In genomic region chr15:77022646-77023575, GRCh38 we compare ENCODE assay signal across 14 cellular contexts. TPM values are rescaled to one million over a fixed set of nuclear protein-coding genes. Genes with fewer than 3 reads are reported as not detected.
DNase-seq lines count a peak whose midpoint lies in the region; ATAC-seq and TF ChIP-seq lines count a peak whose summit lies in the region.
"Had no signal": no experiment of that assay in that cellular context is flagged by ENCODE, and none has a peak within 500 bp of the region (broad histone marks: within the 10 kb centered on the region; RNA-seq: fewer than 3 reads in every experiment).

No MANE protein-coding gene starts in this region.

- H3K27me3 Mint-ChIP-seq in T-helper 2 cell treated with Interferon-gamma antibody and Interleukin-4, amounts not matched to agents 5 μg/mL and 100 μg/mL, for 36 hours (ENCODE audit: low read depth): no peaks in the 10 kb centered on the region
- no peaks in the 10 kb centered on the region for H3K27me3 Mint-ChIP-seq in central memory CD8-positive, alpha-beta T cell

- H3K4me2 ChIP-seq in osteoblast (ENCODE audit: insufficient read depth, low read length): no peak overlapping the region
- H3K4me2 ChIP-seq: KMS-11 had no signal

- no peaks in the 10 kb centered on the region for H4K20me1 ChIP-seq in osteoblast (ENCODE audit: insufficient read depth, low read length)

- TF ChIP-seq CTCF in osteoblast (IDR thresholded peaks at IDR 0.05; ENCODE audit: extremely low read depth, low read depth, low read length): no peak

- H3K36me3 ChIP-seq in KOPT-K1 (ENCODE audit: insufficient read depth, low read length): peaks cover 10% of the 10 kb centered on the region; the same call in 1 of the 2 replicates
- no peaks in the 10 kb centered on the region for H3K36me3 ChIP-seq in osteoblast (ENCODE audit: insufficient read depth, low read length)

- ATAC-seq in central memory CD8-positive, alpha-beta T cell (replicated peaks; ENCODE audit: extremely low read depth, poor library complexity, severe bottlenecking): no peak
- ATAC-seq in GM21447 (IDR thresholded peaks at IDR 0.05; ENCODE audit: unreplicated experiment): no peak
- ATAC-seq: body of pancreas had no signal

- peaks cover 61% of the 10 kb centered on the region for H3K36me3 Mint-ChIP-seq in T-helper 2 cell treated with Interferon-gamma antibody and Interleukin-4, amounts not matched to agents 5 μg/mL and 100 μg/mL, for 36 hours (ENCODE audit: low read depth)
- peaks cover 28% of the 10 kb centered on the region for H3K36me3 Mint-ChIP-seq in central memory CD8-positive, alpha-beta T cell (ENCODE audit: insufficient read depth)

- no peaks in the 10 kb centered on the region for H3K9me3 Mint-ChIP-seq in T-helper 2 cell treated with Interferon-gamma antibody and Interleukin-4, amounts not matched to agents 5 μg/mL and 100 μg/mL, for 36 hours
- no peaks in the 10 kb centered on the region for H3K9me3 Mint-ChIP-seq in central memory CD8-positive, alpha-beta T cell

- peak overlapping the region; percentile 77 for H3K4me3 Mint-ChIP-seq in T-helper 2 cell treated with Interferon-gamma antibody and Interleukin-4, amounts not matched to agents 5 μg/mL and 100 μg/mL, for 36 hours
- H3K4me3 Mint-ChIP-seq in central memory CD8-positive, alpha-beta T cell: peak overlapping the region; percentile 78

- no peak overlapping the region for H2AFZ ChIP-seq in osteoblast (ENCODE audit: low read length)

- H3K4me1 ChIP-seq in osteoblast (ENCODE audit: insufficient read depth, low read length): peaks cover 10% of the 10 kb centered on the region

- no peak for DNase-seq in T-helper 2 cell treated with Interferon-gamma antibody and Interleukin-4, amounts not matched to agents 5 μg/mL and 100 μg/mL, for 36 hours (ENCODE audit: low spot score)
- DNase-seq in T-helper 2 cell: no peak
- DNase-seq in central memory CD8-positive, alpha-beta T cell (ENCODE audit: low spot score in 2 of 2): no peak
- peak; percentile 73 for DNase-seq in osteoblast (ENCODE audit: insufficient read length, low spot score, missing footprints)
- DNase-seq in NCI-H2171 (lab: John Stamatoyannopoulos, UW): no peak
- no peak for DNase-seq in HUDEP-2 (lab: John Stamatoyannopoulos, UW; ENCODE audit: unreplicated experiment in 76 of 76)
- DNase-seq: NCI-H2029 treated with DMSO at 0.1 percent for 48 hours had no signal

- H3K4me1 Mint-ChIP-seq in T-helper 2 cell treated with Interferon-gamma antibody and Interleukin-4, amounts not matched to agents 5 μg/mL and 100 μg/mL, for 36 hours (ENCODE audit: low read depth): peaks cover 52% of the 10 kb centered on the region
- peaks cover 65% of the 10 kb centered on the region for H3K4me1 Mint-ChIP-seq in central memory CD8-positive, alpha-beta T cell

- peak overlapping the region; percentile 97 for H3K27ac Mint-ChIP-seq in T-helper 2 cell treated with Interferon-gamma antibody and Interleukin-4, amounts not matched to agents 5 μg/mL and 100 μg/mL, for 36 hours
- peak overlapping the region; percentile 100 for H3K27ac Mint-ChIP-seq in central memory CD8-positive, alpha-beta T cell (ENCODE audit: low read depth)

- no peaks in the 10 kb centered on the region for H3K9me3 ChIP-seq in KOPT-K1 (ENCODE audit: insufficient read depth, low read length, poor library complexity, severe bottlenecking)
- H3K9me3 ChIP-seq in osteoblast (ENCODE audit: low read depth, low read length): no peaks in the 10 kb centered on the region
- H3K9me3 ChIP-seq: body of pancreas had no signal

- H3K4me3 ChIP-seq in osteoblast (ENCODE audit: insufficient read depth, low read length): no peak overlapping the region
- H3K4me3 ChIP-seq: body of pancreas, GM12878 had no signal

- H3K27ac ChIP-seq in KOPT-K1 (ENCODE audit: low read depth, low read length, poor library complexity, severe bottlenecking) (peak overlapping the region; percentile 71), osteoblast (ENCODE audit: low read depth, low read length) (no peak overlapping the region)
- H3K27ac ChIP-seq: 22Rv1, body of pancreas, KMS-11 had no signal

- H3K79me2 ChIP-seq in osteoblast (ENCODE audit: insufficient read depth, low read length): no peaks in the 10 kb centered on the region

- no peaks in the 10 kb centered on the region for H3K27me3 ChIP-seq in osteoblast (ENCODE audit: insufficient read depth, low read length)
- H3K27me3 ChIP-seq: body of pancreas had no signal

RNA-seq across cellular contexts. Expression of gene PSTPIP1, which starts 28.0 kb away (rescaled TPM):
- not detected in 2 replicates for total RNA-seq in osteoblast
- total RNA-seq: temporal lobe had no signal

RNA-seq across cellular contexts. Expression of gene TSPAN3, which starts 48.0 kb away (rescaled TPM):
- total RNA-seq in osteoblast: 203 and 235 TPM in 2 replicates
